In genomic region chr9:99221266-99221622, GRCh38 we compare ENCODE assay signal across 8 cellular contexts. TPM values are rescaled to one million over a fixed set of nuclear protein-coding genes. Genes with fewer than 3 reads are reported as not detected.
A peak's percentile ranks its signal among the peaks of the same experiment; 100 is the strongest.
DNase-seq lines count a peak whose midpoint lies in the region; ATAC-seq and TF ChIP-seq lines count a peak whose summit lies in the region.

No MANE protein-coding gene starts in this region.

- no peak for TF ChIP-seq POLR2A in breast epithelium (IDR thresholded peaks at IDR 0.05)

- H3K36me3 ChIP-seq in breast epithelium: no peaks in the 10 kb centered on the region
- H3K36me3 ChIP-seq in mucosa of descending colon (ENCODE audit: low read depth): no peaks in the 10 kb centered on the region

- peaks cover 0 to 18% of the 10 kb centered on the region in 2 donors for H3K4me1 ChIP-seq in breast epithelium
- H3K4me1 ChIP-seq in mucosa of descending colon (ENCODE audit: low read depth): peaks cover 26% of the 10 kb centered on the region

- ATAC-seq in mucosa of descending colon: peak; percentile 12
- no peak for ATAC-seq in HG03025 (IDR thresholded peaks at IDR 0.05; ENCODE audit: low FRiP score, unreplicated experiment)

- no peak for TF ChIP-seq CTCF in breast epithelium (IDR thresholded peaks at IDR 0.05)
- TF ChIP-seq CTCF in mucosa of descending colon (IDR thresholded peaks at IDR 0.05): no peak

- H3K4me3 ChIP-seq in breast epithelium (peak overlapping the region; percentile 68 to 98 (median 89)), mucosa of descending colon (peak overlapping the region; percentile 98)

- DNase-seq in CD1c-positive myeloid dendritic cell (ENCODE audit: extremely low spot score) (peak; percentile 61), HT-29 (ENCODE audit: low spot score) (peak; percentile 25), breast epithelium (ENCODE audit: low spot score in 2 of 2) (no peak), mucosa of descending colon (peak in 1 of 3 donors; percentile 23), iPS-NIHi7 (ENCODE audit: extremely low spot score) (no peak), activated gamma-delta T cell treated with Interleukin-2 at 50 U/mL for 16 hours (no peak), NCI-H345 (lab: John Stamatoyannopoulos, UW) (no peak)

- no peaks in the 10 kb centered on the region for H3K9me3 ChIP-seq in breast epithelium
- H3K9me3 ChIP-seq in mucosa of descending colon: no peaks in the 10 kb centered on the region

- intact Hi-C loops in breast epithelium (cut with DNase I; ENCODE audit: low total_unique reads): loop anchor here (1.0 kb wide), 1 partner anchor 29 kb away; no protein-coding TSS in a partner anchor
- intact Hi-C loops in mucosa of descending colon (cut with DNase I, micrococcal nuclease): no loop called here

- H3K27ac ChIP-seq in breast epithelium: peak overlapping the region; percentile 94

- H3K27me3 ChIP-seq in breast epithelium: no peaks in the 10 kb centered on the region

RNA-seq across cellular contexts. Expression of gene ALG2, which starts 0.5 kb away (rescaled TPM):
- 41.3 and 43.0 TPM in 2 replicates for total RNA-seq in HT-29 (2014; rRNA removed; shearing (Covaris generic))
- total RNA-seq in breast epithelium (10 to 100 TPM; 30.2 to 44.5 (median 40.3) TPM), mucosa of descending colon (10 to 100 TPM; 27.0 to 30.5 (median 30.0) TPM)

RNA-seq across cellular contexts. Expression of gene SEC61B, which starts 0.8 kb away (rescaled TPM):
- 116 and 125 TPM in 2 replicates for total RNA-seq in HT-29 (2014; rRNA removed; shearing (Covaris generic))
- total RNA-seq in breast epithelium (100 to 1,000 TPM in 1 of 3 donors, 10 to 100 TPM in 2; 86.3 to 121 (median 92.9) TPM), mucosa of descending colon (100 to 1,000 TPM in 1 of 3 donors, 10 to 100 TPM in 2; 81.5 to 122 (median 81.7) TPM)

Comparison
In these comparisons a context has a peak if more than half of its experiments do, and no peak if none do; other contexts are left out.
1. DNase-seq: peak in CD1c-positive myeloid dendritic cell (single experiment) and HT-29 (single experiment); none in breast epithelium (0 of 2), iPS-NIHi7 (single experiment), activated gamma-delta T cell treated with Interleukin-2 at 50 U/mL for 16 hours (single experiment) and NCI-H345 (single experiment).